ENCODE assay signal across 8 cellular contexts in the genomic region with DNA sequence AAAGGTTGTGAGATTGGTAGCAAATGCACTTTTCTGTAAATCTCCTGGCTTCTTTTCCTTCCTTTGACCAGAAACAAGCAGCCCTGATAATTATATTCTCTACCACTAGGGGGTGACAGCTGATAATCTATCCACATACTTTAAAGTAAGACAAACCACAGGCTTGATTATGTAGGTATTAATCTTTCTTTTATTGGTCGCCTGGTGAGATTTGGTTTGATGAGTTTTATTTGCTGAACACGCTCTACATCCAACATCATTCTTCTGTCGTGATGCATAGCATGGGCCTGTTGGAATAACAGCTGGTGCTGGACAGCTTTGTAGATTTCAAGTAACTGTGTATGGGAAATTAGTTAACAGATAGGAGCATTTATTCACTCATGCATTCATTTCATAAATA.
DNase-seq lines count a peak whose midpoint lies in the region; ATAC-seq, FAIRE-seq and TF ChIP-seq lines count a peak whose summit lies in the region.

No MANE protein-coding gene starts in this region.

- DNase-seq in A549 (ENCODE audit: low read depth in 1 of 2, low spot score in 1 of 2) (peak; percentile 40 to 68), GM04504 (ENCODE audit: low read depth) (peak; percentile 88), coronary artery (ENCODE audit: low spot score) (no peak), lung microvascular endothelial cell (ENCODE audit: low read depth in 2 of 2) (peak; percentile 71 to 76), ureter (ENCODE audit: low spot score) (no peak)

- ATAC-seq in A549 (peak; percentile 69 to 85; a peak in 4 of 6 replicates), HG03378 (IDR thresholded peaks at IDR 0.05; ENCODE audit: unreplicated experiment) (peak; percentile 47), HG02571 (IDR thresholded peaks at IDR 0.05; ENCODE audit: unreplicated experiment) (no peak)

- H4K20me1 ChIP-seq in OCI-LY3 (ENCODE audit: insufficient read depth, low read length) = no peaks in the 10 kb centered on the region

- no peaks in the 10 kb centered on the region for H3K36me3 ChIP-seq in OCI-LY3 (replicated peaks; ENCODE audit: low read depth, low read length)

- H3K27me3 ChIP-seq in OCI-LY3 (ENCODE audit: low read depth, low read length) = no peaks in the 10 kb centered on the region

- TF ChIP-seq RAD21 in A549 (conservative IDR thresholded peaks at IDR 0.05 in 1 of 2, IDR thresholded peaks at IDR 0.05 in 1 of 2) = peak; percentile 86

- CTCF ChIA-PET in A549 (lab: Yijun Ruan, JAX) = interaction anchor here (0.6 to 3.9 kb wide), 57 partner anchors 9 to 1383 kb away, joined by 3 to 41 read pairs (median 4); a partner anchor contains a TSS

- no peaks in the 10 kb centered on the region for H3K79me2 ChIP-seq in OCI-LY3 (ENCODE audit: low read length)

- H3K27ac ChIP-seq in A549 (no peak overlapping the region), OCI-LY3 (ENCODE audit: low read length) (no peak overlapping the region), coronary artery (no peak overlapping the region)

- no peak overlapping the region for H3K9ac ChIP-seq in OCI-LY3 (ENCODE audit: low read length)

- no peak for TF ChIP-seq EP300 in A549 (IDR thresholded peaks at IDR 0.05)

- H3K9me3 ChIP-seq in A549 (peaks cover 6% of the 10 kb centered on the region; the same call in 2 of the 3 replicates), OCI-LY3 (ENCODE audit: insufficient read depth, low read length) (no peaks in the 10 kb centered on the region)

- H3K4me2 ChIP-seq in A549 (no peak overlapping the region), OCI-LY3 (ENCODE audit: low read length) (0 out of 2 replicates have a peak overlapping the region, but pooled peaks have one; percentile 25)

- 7% methylated on average over 3 of the region's 3 CpGs for WGBS in A549 (ENCODE audit: missing lambda C conversion rate)

- no peak for TF ChIP-seq POLR2A in A549 (IDR thresholded peaks at IDR 0.05; ENCODE audit: low read length)

- no peak overlapping the region for H2AFZ ChIP-seq in OCI-LY3 (ENCODE audit: low read depth, low read length)

- no peak for FAIRE-seq in A549 (lab: Jason Lieb, UNC)

- POLR2A ChIA-PET in A549 (lab: Yijun Ruan, JAX) = interaction anchor here (1.0 kb wide), 1 partner anchor 169 kb away, joined by 3 read pairs; a partner anchor contains a TSS

- H3K4me3 ChIP-seq in A549 (no peak overlapping the region), OCI-LY3 (ENCODE audit: low read length) (no peak overlapping the region), coronary artery (no peak overlapping the region)

- peaks cover 18% of the 10 kb centered on the region for H3K4me1 ChIP-seq in A549
- peaks cover 21% of the 10 kb centered on the region for H3K4me1 ChIP-seq in OCI-LY3 (ENCODE audit: low read length)

- TF ChIP-seq CTCF in A549 (IDR thresholded peaks at IDR 0.05) (peak; percentile 89), OCI-LY3 (IDR thresholded peaks at IDR 0.05; ENCODE audit: low read depth, low read length) (peak; percentile 65), coronary artery (IDR thresholded peaks at IDR 0.05) (peak; percentile 54)

TF ChIP-seq in A549, 52 proteins besides CTCF, POLR2A, EP300 and RAD21:
- TF ChIP-seq ZFP36 (IDR thresholded peaks at IDR 0.05; ENCODE audit: borderline replicate concordance, partially characterized antibody) = no peak
- TF ChIP-seq SMC3 (IDR thresholded peaks at IDR 0.05) = peak; percentile 75

Comparison
In these comparisons a context has a peak if more than half of its experiments do, and no peak if none do; other contexts are left out.
1. DNase-seq: peak in A549 (2 of 2), GM04504 (single experiment) and lung microvascular endothelial cell (2 of 2); none in coronary artery (single experiment) and ureter (single experiment).
2. Peak in every context shown above with its lines, with median percentiles within 50 percentile points of each other: CTCF ChIP-seq.